ENCODE assay signal across 26 cellular contexts in genomic region chr1:41037116-41037903, GRCh38.
"Had no signal": no experiment of that assay in that cellular context is flagged by ENCODE, and none has a peak within 500 bp of the region (broad histone marks: within the 10 kb centered on the region; RNA-seq: fewer than 3 reads in every experiment).

No MANE protein-coding gene starts in this region.

- H3K4me3 ChIP-seq: neural progenitor cell, ovary, psoas muscle, skin epidermis, smooth muscle cell, spleen, stomach, thoracic aorta, thyroid gland, tibial nerve, upper lobe of left lung, uterus had no signal

- H3K27me3 ChIP-seq: neural progenitor cell, ovary, spleen, stomach, thyroid gland, tibial nerve, upper lobe of left lung, uterus had no signal

- H3K27ac ChIP-seq: neural progenitor cell, ovary, parathyroid adenoma, psoas muscle, skin epidermis, spleen, stomach, thoracic aorta, thyroid gland, tibial nerve, upper lobe of left lung, uterus had no signal

- H3K9ac ChIP-seq: neural progenitor cell, parathyroid adenoma had no signal

- ATAC-seq: naive thymus-derived CD4-positive, alpha-beta T cell; psoas muscle; right cardiac atrium; sciatic nerve; stimulated activated effector memory CD8-positive, alpha-beta T cell treated with anti-CD3 and anti-CD28 coated beads, Interleukin-12 subunit alpha, Interleukin-12 subunit beta, amount 100 ng/mL, for 72 hours; stimulated activated naive B cell treated with anti-CD40 and anti-IgM and Interleukin-4, amounts not matched to agents 10 μg/mL and 1 μg/mL and 100 μg/mL, for 72 hours had no signal

- H3K9me3 ChIP-seq: ovary, psoas muscle, spleen, stomach, thoracic aorta, thyroid gland, tibial nerve, upper lobe of left lung, uterus had no signal

- H3K4me2 ChIP-seq: neural progenitor cell, smooth muscle cell had no signal

- H3K4me1 ChIP-seq: neural progenitor cell, parathyroid adenoma, psoas muscle, spleen, stomach, thyroid gland, tibial nerve, uterus had no signal

- H3K36me3 ChIP-seq: neural progenitor cell, ovary, uterus had no signal

- DNase-seq: naive thymus-derived CD4-positive, alpha-beta T cell; occipital lobe; ovary; posterior cingulate gyrus; psoas muscle; right cardiac atrium; spleen; stimulated activated CD4-positive, alpha-beta T cell treated with anti-CD3 and anti-CD28 coated beads, Interleukin-12 subunit alpha, Interleukin-12 subunit beta, amount 100 ng/mL, for 4 hours; stimulated activated CD4-positive, alpha-beta T cell treated with anti-CD3 and anti-CD28 coated beads, Interleukin-2, amount 100 ng/mL, for 24 hours; stimulated activated CD4-positive, alpha-beta T cell treated with anti-CD3 and anti-CD28 coated beads, Interleukin-2, amount 100 ng/mL, for 48 hours; stimulated activated CD4-positive, alpha-beta T cell treated with anti-CD3 and anti-CD28 coated beads, Interleukin-4, amount 100 ng/mL, for 24 hours; stimulated activated naive B cell treated with anti-CD40 and anti-IgM and Interleukin-4, amounts not matched to agents 10 μg/mL and 1 μg/mL and 100 μg/mL, for 72 hours; stimulated activated naive CD4-positive, alpha-beta T cell treated with Interleukin-2 at 50 U/mL for 16 hours; stomach; thyroid gland; trophoblast cell; upper lobe of left lung; uterus had no signal
